20 cellular contexts compared by ENCODE assay signal in genomic region chr6:84853901-84854300, GRCh38.
"Had no signal": no experiment of that assay in that cellular context is flagged by ENCODE, and none has a peak within 500 bp of the region (broad histone marks: within the 10 kb centered on the region; RNA-seq: fewer than 3 reads in every experiment).

No MANE protein-coding gene starts in this region.

- H3K27ac ChIP-seq: epithelial cell of prostate, esophagus muscularis mucosa, gastrocnemius medialis, heart right ventricle, left ventricle myocardium inferior, lower lobe of right lung, neural progenitor cell, pancreas had no signal

- H3K9me3 ChIP-seq: esophagus muscularis mucosa, gastrocnemius medialis, heart right ventricle, left ventricle myocardium inferior, lower lobe of right lung, pancreas had no signal

- H3K27me3 Mint-ChIP-seq: memory B cell; natural killer cell treated with Interleukin-12 subunit alpha and Interleukin-12 subunit beta and Interleukin-15 and Interleukin-18, amount 100 ng/mL, for 72 hours; progenitor cell of endocrine pancreas had no signal

- ATAC-seq: gastrocnemius medialis; heart right ventricle; lower lobe of right lung; natural killer cell treated with Interleukin-12 subunit alpha and Interleukin-12 subunit beta and Interleukin-15 and Interleukin-18, amount 100 ng/mL, for 72 hours; pancreas; right cardiac atrium had no signal

- H3K4me1 ChIP-seq: esophagus muscularis mucosa, gastrocnemius medialis, heart right ventricle, left ventricle myocardium inferior, lower lobe of right lung, neural progenitor cell had no signal

- H3K27me3 ChIP-seq: esophagus muscularis mucosa, gastrocnemius medialis, heart right ventricle, neural progenitor cell had no signal

- H3K4me3 ChIP-seq: esophagus muscularis mucosa, gastrocnemius medialis, heart right ventricle, left ventricle myocardium inferior, lower lobe of right lung, neural progenitor cell, pancreas, smooth muscle cell had no signal

- H3K27ac Mint-ChIP-seq: memory B cell; mesothelial cell of epicardium; natural killer cell treated with Interleukin-12 subunit alpha and Interleukin-12 subunit beta and Interleukin-15 and Interleukin-18, amount 100 ng/mL, for 72 hours; neural progenitor cell; progenitor cell of endocrine pancreas had no signal

- FAIRE-seq: keratinocyte, pancreas had no signal

- H3K9me3 Mint-ChIP-seq: mesothelial cell of epicardium; natural killer cell treated with Interleukin-12 subunit alpha and Interleukin-12 subunit beta and Interleukin-15 and Interleukin-18, amount 100 ng/mL, for 72 hours; neural progenitor cell had no signal

- H3K4me1 Mint-ChIP-seq: memory B cell, mesothelial cell of epicardium, neural progenitor cell had no signal

- H3K4me3 Mint-ChIP-seq: memory B cell; mesothelial cell of epicardium; natural killer cell treated with Interleukin-12 subunit alpha and Interleukin-12 subunit beta and Interleukin-15 and Interleukin-18, amount 100 ng/mL, for 72 hours; neural progenitor cell had no signal

- DNase-seq: effector memory CD4-positive, alpha-beta T cell; gastrocnemius medialis; heart right ventricle; left ventricle myocardium inferior; lower lobe of right lung; nucleus accumbens; pancreas; right cardiac atrium; stimulated activated CD4-positive, alpha-beta T cell treated with anti-CD3 and anti-CD28 coated beads, Interleukin-2, amount 100 ng/mL, for 48 hours; stimulated activated naive CD4-positive, alpha-beta T cell treated with Interleukin-2 at 50 U/mL for 16 hours; trophoblast cell had no signal

- H3K36me3 Mint-ChIP-seq: memory B cell; mesothelial cell of epicardium; natural killer cell treated with Interleukin-12 subunit alpha and Interleukin-12 subunit beta and Interleukin-15 and Interleukin-18, amount 100 ng/mL, for 72 hours; neural progenitor cell had no signal

- H3K36me3 ChIP-seq: esophagus muscularis mucosa, gastrocnemius medialis, heart right ventricle, left ventricle myocardium inferior, lower lobe of right lung, neural progenitor cell, pancreas had no signal
